Comparison of ENCODE assay signal across 20 cellular contexts in the genomic region with DNA sequence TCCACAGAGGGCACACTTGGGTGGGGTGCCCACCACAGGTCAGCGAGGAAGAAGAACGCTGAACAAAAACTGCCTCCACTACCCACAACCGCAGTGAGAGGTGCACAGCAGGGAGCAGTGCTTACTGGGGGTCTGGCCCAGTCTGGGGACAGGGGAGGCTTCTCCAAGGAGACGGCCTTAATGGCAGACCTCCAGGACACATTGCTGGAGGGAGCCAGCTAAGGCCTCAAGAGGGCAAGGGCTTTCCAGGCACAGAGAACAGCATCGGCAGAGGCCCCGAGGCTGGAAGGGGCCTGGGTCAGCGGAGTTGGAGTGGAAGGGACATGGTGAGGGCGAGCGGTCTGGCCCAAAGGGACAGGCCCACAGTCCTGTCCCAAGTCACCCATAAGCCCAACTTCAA. TPM values are rescaled to one million over a fixed set of nuclear protein-coding genes. Genes with fewer than 3 reads are reported as not detected.
DNase-seq lines count a peak whose midpoint lies in the region; ATAC-seq and TF ChIP-seq lines count a peak whose summit lies in the region.
"Had no signal": no experiment of that assay in that cellular context is flagged by ENCODE, and none has a peak within 500 bp of the region (broad histone marks: within the 10 kb centered on the region; RNA-seq: fewer than 3 reads in every experiment).

No MANE protein-coding gene starts in this region.

- in situ Hi-C loops in Panc1 (cut with HindIII; ENCODE audit: low pct_unique_long_range_greater_than_20kb, low sequenced_read_pairs) = loop anchor here (25.0 kb wide), 1 partner anchor 141 kb away; no protein-coding TSS in a partner anchor

- H3K4me1 ChIP-seq in Panc1 (ENCODE audit: control insufficient read depth, insufficient read depth, low read length) = peaks cover 84% of the 10 kb centered on the region
- H3K4me1 ChIP-seq in effector memory CD4-positive, alpha-beta T cell (ENCODE audit: control insufficient read depth, insufficient read depth, low read length, poor library complexity, severe bottlenecking) = peaks cover 9% of the 10 kb centered on the region
- peaks cover 20 to 71% (median 49%) of the 10 kb centered on the region in 4 donors for H3K4me1 ChIP-seq in stomach

- CTCF ChIA-PET in Panc1 (lab: Charles Lee) = no interaction called here

- DNase-seq in Right ventricle myocardium inferior (ENCODE audit: missing footprints) (peak; percentile 44), left cardiac atrium (no peak), Panc1 (ENCODE audit: low read depth, low spot score) (no peak), stomach (no peak), dedifferentiated amniotic fluid mesenchymal stem cell (ENCODE audit: extremely low spot score) (no peak), GM19240 (ENCODE audit: insufficient read length, low spot score) (no peak)
- no peak for DNase-seq in effector memory CD4-positive, alpha-beta T cell
- DNase-seq: activated CD4-positive, alpha-beta T cell treated with anti-CD3 and anti-CD28 coated beads, Interleukin-2, amount 50 U/mL, for 48 hours; activated naive CD8-positive, alpha-beta T cell treated with anti-CD3 and anti-CD28 coated beads, Interleukin-2, amount 10 ng/mL, durations not matched to agents 7 days and 5 days; activated T-cell treated with anti-CD3 and anti-CD28 coated beads, Interleukin-2, amount 50 U/mL, for 4 hours; brain microvascular endothelial cell; CD8-positive, alpha-beta memory T cell; GM23248; islet precursor cell; NCI-H1436 treated with DMSO at 0.1 percent for 48 hours; NCI-H526; SIG-M5; tibial artery had no signal

- H3K9me3 ChIP-seq in Panc1 (ENCODE audit: control insufficient read depth, insufficient read depth, low read depth, low read length) (no peaks in the 10 kb centered on the region), stomach (no peaks in the 10 kb centered on the region)
- no peaks in the 10 kb centered on the region for H3K9me3 ChIP-seq in effector memory CD4-positive, alpha-beta T cell (ENCODE audit: control insufficient read depth, low read length)
- H3K9me3 ChIP-seq: tibial artery had no signal

- H3K36me3 ChIP-seq in Panc1 (ENCODE audit: control insufficient read depth, insufficient read depth, low read length) (peaks cover 5% of the 10 kb centered on the region; the same call in 1 of the 2 replicates), stomach (peaks cover 42 to 97% (median 78%) of the 10 kb centered on the region in 4 donors)
- H3K36me3 ChIP-seq in effector memory CD4-positive, alpha-beta T cell (ENCODE audit: control insufficient read depth, insufficient read depth, low read length) = peaks cover 92% of the 10 kb centered on the region
- H3K36me3 ChIP-seq: brain microvascular endothelial cell had no signal

- 77 to 90% (median 84%) methylated on average over 9 of the region's 9 CpGs for WGBS in stomach, 5 donors

- H3K4me3 ChIP-seq in Panc1 (ENCODE audit: low read depth in 2 of 2, low read length in 2 of 2) (no peak overlapping the region), stomach (no peak overlapping the region)
- H3K4me3 ChIP-seq in effector memory CD4-positive, alpha-beta T cell (ENCODE audit: insufficient read depth, low read depth, low read length, poor library complexity, severe bottlenecking) = no peak overlapping the region
- H3K4me3 ChIP-seq: GM23248, tibial artery had no signal

- TF ChIP-seq CTCF in Panc1 (IDR thresholded peaks at IDR 0.05) = no peak
- TF ChIP-seq CTCF in stomach (IDR thresholded peaks at IDR 0.05) = no peak

- intact Hi-C loops in Right ventricle myocardium inferior (cut with DNase I) (no loop called here), left cardiac atrium (cut with DNase I) (loop anchor here in 1 of 2 donors (2.0 to 10.0 kb wide), 2 partner anchors 87 to 169 kb away; no protein-coding TSS in a partner anchor), Panc1 (cut with micrococcal nuclease; ENCODE audit: unreplicated experiment) (no loop called here), stomach (cut with DNase I; ENCODE audit: low total_unique reads) (no loop called here)

- no TSS peak for BruUV-seq in Panc1 (replicated peaks; lab: Mats Ljungman, UMichigan)

- no peak for TF ChIP-seq EP300 in stomach (IDR thresholded peaks at IDR 0.05)

- POLR2A ChIA-PET in Panc1 (lab: Charles Lee) = no interaction called here

- ATAC-seq in Right ventricle myocardium inferior (no peak), left cardiac atrium (no peak), Panc1 (no peak), GM21576 (IDR thresholded peaks at IDR 0.05; ENCODE audit: unreplicated experiment) (no peak)
- ATAC-seq: activated T-cell treated with anti-CD3 and anti-CD28 coated beads, Interleukin-2, amount 50 U/mL, for 4 hours; sciatic nerve had no signal

- H3K27me3 ChIP-seq in Panc1 (ENCODE audit: control insufficient read depth, insufficient read depth, low read length) (no peaks in the 10 kb centered on the region), stomach (no peaks in the 10 kb centered on the region)
- no peaks in the 10 kb centered on the region for H3K27me3 ChIP-seq in effector memory CD4-positive, alpha-beta T cell (replicated peaks; ENCODE audit: control insufficient read depth, insufficient read depth, low read length, poor library complexity, severe bottlenecking)
- H3K27me3 ChIP-seq: brain microvascular endothelial cell, tibial artery had no signal

- no peak for TF ChIP-seq POLR2A in stomach (IDR thresholded peaks at IDR 0.05)

- H3K27ac ChIP-seq in Panc1 (ENCODE audit: low read length) = peak overlapping the region; percentile 48
- H3K27ac ChIP-seq in effector memory CD4-positive, alpha-beta T cell (ENCODE audit: insufficient read depth, low read length, poor library complexity, severe bottlenecking) = peak overlapping the region; percentile 35
- H3K27ac ChIP-seq in stomach = peak overlapping the region in 3 of 5 donors; percentile 9 to 20 (median 10)
- H3K27ac ChIP-seq: brain microvascular endothelial cell, GM23248, tibial artery had no signal

RNA-seq across cellular contexts. Expression of gene DPM2, which starts 8.3 kb away (rescaled TPM):
- 11.9 TPM for total RNA-seq in Right ventricle myocardium inferior
- total RNA-seq in left cardiac atrium = 10 to 100 TPM; 14.7 to 18.3 TPM
- total RNA-seq in Panc1 (2021; ENCODE audit: unreplicated experiment) = 58.7 TPM
- 51.1 TPM for polyA plus RNA-seq in Panc1 (2012; ENCODE audit: insufficient read length)
- total RNA-seq in stomach = 10 to 100 TPM in 4 of 5 donors, 1 to 10 TPM in 1; 1.7 to 98.2 (median 55.4) TPM
- polyA plus RNA-seq in stomach = 10 to 100 TPM; 27.0 to 38.0 (median 32.5) TPM

RNA-seq across cellular contexts. Expression of gene PIP5KL1, which starts 15.4 kb away (rescaled TPM):
- not detected for total RNA-seq in Right ventricle myocardium inferior
- under 1 TPM; 0.50 to 0.99 TPM for total RNA-seq in left cardiac atrium
- 7.8 TPM for total RNA-seq in Panc1 (2021; ENCODE audit: unreplicated experiment)
- 10.9 TPM for polyA plus RNA-seq in Panc1 (2012; ENCODE audit: insufficient read length)
- 10 to 100 TPM in 3 of 5 donors, under 1 TPM in 1, not detected in 1; 0.55 to 98.0 (median 19.1) TPM for total RNA-seq in stomach
- polyA plus RNA-seq in stomach = 1 to 10 TPM in 2 of 3 donors, under 1 TPM in 1; 0.50 to 3.3 (median 2.3) TPM

RNA-seq across cellular contexts. Expression of gene ST6GALNAC4, which starts 29.1 kb away (rescaled TPM):
- total RNA-seq in Right ventricle myocardium inferior (21.9 TPM), left cardiac atrium (10 to 100 TPM; 35.8 to 49.9 TPM), Panc1 (2021; ENCODE audit: unreplicated experiment) (38.0 TPM), stomach (10 to 100 TPM in 3 of 5 donors, 1 to 10 TPM in 2; 3.7 to 33.6 (median 14.5) TPM)
- 69.5 TPM for polyA plus RNA-seq in Panc1 (2012; ENCODE audit: insufficient read length)
- polyA plus RNA-seq in stomach = 10 to 100 TPM; 10.5 to 14.2 (median 11.8) TPM

RNA-seq across cellular contexts. Expression of gene EEIG1, which starts 34.8 kb away (rescaled TPM):
- 25.3 TPM for total RNA-seq in Right ventricle myocardium inferior
- total RNA-seq in left cardiac atrium = 10 to 100 TPM; 24.9 to 27.3 TPM
- 361 TPM for total RNA-seq in Panc1 (2021; ENCODE audit: unreplicated experiment)
- polyA plus RNA-seq in Panc1 (2012; ENCODE audit: insufficient read length) = 215 TPM
- total RNA-seq in stomach = 100 to 1,000 TPM in 2 of 5 donors, 10 to 100 TPM in 3; 26.3 to 406 (median 83.4) TPM
- polyA plus RNA-seq in stomach = 100 to 1,000 TPM in 1 of 3 donors, 10 to 100 TPM in 2; 24.4 to 118 (median 38.5) TPM

RNA-seq across cellular contexts. Expression of gene ST6GALNAC6, which starts 46.5 kb away (rescaled TPM):
- total RNA-seq in Right ventricle myocardium inferior (43.3 TPM), left cardiac atrium (10 to 100 TPM; 56.7 to 71.7 TPM), Panc1 (2021; ENCODE audit: unreplicated experiment) (50.2 TPM), stomach (100 to 1,000 TPM in 2 of 5 donors, 10 to 100 TPM in 3; 18.0 to 145 (median 92.4) TPM)
- polyA plus RNA-seq in Panc1 (2012; ENCODE audit: insufficient read length) = 98.1 TPM
- polyA plus RNA-seq in stomach = 10 to 100 TPM; 32.8 to 63.8 (median 42.2) TPM
